Comparison of ENCODE assay signal across 9 cellular contexts in the genomic region with DNA sequence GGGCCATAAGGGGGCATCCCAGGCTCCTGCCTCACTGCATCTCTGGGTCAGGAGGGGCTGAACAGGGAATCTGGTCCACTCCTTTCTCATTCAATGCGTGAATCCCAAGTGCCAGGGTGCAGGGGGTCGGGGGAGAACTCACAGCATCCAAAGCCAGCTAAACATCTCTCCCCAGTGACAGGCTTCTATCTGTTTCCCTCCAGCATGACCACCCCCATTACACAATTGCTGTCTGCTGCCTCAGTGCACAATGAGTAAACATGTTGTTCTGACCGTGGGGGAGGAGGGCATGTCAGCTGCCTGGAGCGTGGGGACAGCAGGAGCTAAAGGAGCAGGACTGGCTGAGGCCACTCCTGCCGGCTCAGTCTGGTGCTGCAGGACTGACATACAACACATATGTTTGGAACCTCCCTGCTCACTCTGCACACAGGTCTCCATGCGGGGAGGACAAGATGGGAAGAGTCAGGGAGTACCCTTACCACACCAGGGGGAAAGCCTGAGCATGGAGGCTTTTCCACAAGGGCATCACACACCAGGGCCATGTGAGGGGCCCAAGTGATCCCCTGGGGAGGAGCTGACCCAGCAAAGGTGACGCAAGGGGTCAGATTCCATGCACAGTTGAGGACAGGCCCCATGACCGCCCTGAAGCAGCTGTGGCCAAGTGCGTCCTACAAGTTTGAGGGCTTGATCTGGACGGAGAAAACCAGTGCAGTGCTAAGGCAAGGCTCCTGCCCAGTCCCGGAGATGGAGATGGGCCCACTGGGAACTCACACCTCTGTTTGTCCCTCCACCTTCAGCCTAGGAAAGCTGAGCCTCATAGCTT. TPM values are rescaled to one million over a fixed set of nuclear protein-coding genes. Genes with fewer than 3 reads are reported as not detected.
A peak's percentile ranks its signal among the peaks of the same experiment; 100 is the strongest.
DNase-seq lines count a peak whose midpoint lies in the region; ATAC-seq and TF ChIP-seq lines count a peak whose summit lies in the region.
"Had no signal": no experiment of that assay in that cellular context is flagged by ENCODE, and none has a peak within 500 bp of the region (broad histone marks: within the 10 kb centered on the region; RNA-seq: fewer than 3 reads in every experiment).

No MANE protein-coding gene starts in this region.

- DNase-seq in DMS53 (lab: John Stamatoyannopoulos, UW) (peak; percentile 61), DMS53 treated with DMSO at 0.1 percent for 48 hours (lab: John Stamatoyannopoulos, UW; ENCODE audit: unreplicated experiment) (no peak), body of pancreas (peak; percentile 55 to 81 (median 74)), left colon (peak; percentile 45 to 82)
- DNase-seq in effector CD8-positive, alpha-beta T cell (lab: John Stamatoyannopoulos, UW) = no peak

- H3K36me3 ChIP-seq in body of pancreas (replicated peaks in 1 of 2; ENCODE audit: insufficient read depth in 1 of 2, low read depth in 2 of 2) (no peaks in the 10 kb centered on the region), subcutaneous abdominal adipose tissue (ENCODE audit: control insufficient read depth in 5 of 5, insufficient read depth in 5 of 5, low read length in 5 of 5) (peaks cover 0 to 35% (median 24%) of the 10 kb centered on the region in 5 donors)
- H3K36me3 ChIP-seq: BLaER1 had no signal

- ATAC-seq in body of pancreas (no peak), left colon (no peak), GM18909 (IDR thresholded peaks at IDR 0.05; ENCODE audit: poor library complexity, unreplicated experiment) (no peak), GM21529 (IDR thresholded peaks at IDR 0.05; ENCODE audit: unreplicated experiment) (no peak)

- peak overlapping the region; percentile 93 to 100 (median 99) for H3K9ac ChIP-seq in subcutaneous abdominal adipose tissue (ENCODE audit: low read length in 5 of 5)
- H3K9ac ChIP-seq: BLaER1 had no signal

- H3K27ac ChIP-seq in body of pancreas (peak overlapping the region; percentile 95 to 99 (median 98)), subcutaneous abdominal adipose tissue (ENCODE audit: low read depth, low read length) (peak overlapping the region; percentile 99)
- H3K27ac ChIP-seq: BLaER1 had no signal

- H3K9me3 ChIP-seq in body of pancreas (no peaks in the 10 kb centered on the region), subcutaneous abdominal adipose tissue (ENCODE audit: control insufficient read depth in 5 of 5, low read length in 5 of 5) (no peaks in the 10 kb centered on the region)
- H3K9me3 ChIP-seq: BLaER1 had no signal

- no peaks in the 10 kb centered on the region for H3K27me3 ChIP-seq in body of pancreas
- peaks cover 0 to 2% (median 0%) of the 10 kb centered on the region in 5 donors for H3K27me3 ChIP-seq in subcutaneous abdominal adipose tissue (ENCODE audit: control insufficient read depth in 5 of 5, insufficient read depth in 4 of 5, low read length in 5 of 5)
- H3K27me3 ChIP-seq: BLaER1 had no signal

- TF ChIP-seq CTCF in body of pancreas (IDR thresholded peaks at IDR 0.05) = peak in 3 of 7 experiments; percentile 34 to 37 (median 35)

- intact Hi-C loops in body of pancreas (cut with DNase I) = no loop called here
- intact Hi-C loops in left colon (cut with DNase I, micrococcal nuclease) = no loop called here

- H3K4me3 ChIP-seq in body of pancreas = no peak overlapping the region
- H3K4me3 ChIP-seq in subcutaneous abdominal adipose tissue (ENCODE audit: low read depth in 1 of 5, low read length in 5 of 5) = peak overlapping the region; percentile 87 to 95 (median 91)
- H3K4me3 ChIP-seq: BLaER1 had no signal

- WGBS in body of pancreas, 2 donors = 13 to 16% methylated on average over 10 to 11 of the region's 11 CpGs

- peak; percentile 27 to 46 (median 42) for TF ChIP-seq POLR2A in body of pancreas (IDR thresholded peaks at IDR 0.05)

- peaks cover 83% of the 10 kb centered on the region for H3K4me1 ChIP-seq in body of pancreas
- peaks cover 23 to 87% (median 78%) of the 10 kb centered on the region in 5 donors for H3K4me1 ChIP-seq in subcutaneous abdominal adipose tissue (ENCODE audit: control insufficient read depth in 5 of 5, insufficient read depth in 5 of 5, low read length in 5 of 5)

RNA-seq across cellular contexts. Expression of gene TNS2, which starts 1.4 kb away (rescaled TPM):
- total RNA-seq in body of pancreas (100 to 1,000 TPM in 1 of 2 donors, 10 to 100 TPM in 1; 75.5 to 113 TPM), left colon (10 to 100 TPM; 31.4 to 35.6 TPM)

RNA-seq across cellular contexts. Expression of gene SPRYD3, which starts 27.9 kb away (rescaled TPM):
- total RNA-seq in body of pancreas = 10 to 100 TPM; 35.3 to 59.3 TPM
- total RNA-seq in left colon = 10 to 100 TPM; 30.7 to 34.9 TPM

RNA-seq across cellular contexts. Expression of gene EIF4B, which starts 45.0 kb away (rescaled TPM):
- 100 to 1,000 TPM; 326 to 389 TPM for total RNA-seq in body of pancreas
- 100 to 1,000 TPM; 355 to 389 TPM for total RNA-seq in left colon

RNA-seq across cellular contexts. Expression of gene IGFBP6, which starts 46.2 kb away (rescaled TPM):
- total RNA-seq in body of pancreas (100 to 1,000 TPM; 154 to 204 TPM), left colon (10 to 100 TPM; 16.9 to 24.5 TPM)

RNA-seq across cellular contexts. Expression of gene SOAT2, which starts 52.0 kb away (rescaled TPM):
- total RNA-seq in body of pancreas = not detected
- not detected for total RNA-seq in left colon

Comparison
In these comparisons a context has a peak if more than half of its experiments do, and no peak if none do; other contexts are left out.
1. DNase-seq: peak in DMS53 (single experiment), body of pancreas (4 of 4) and left colon (2 of 2); none in DMS53 treated with DMSO at 0.1 percent for 48 hours (single experiment) and effector CD8-positive, alpha-beta T cell (single experiment).
2. H3K4me3 ChIP-seq: peak in subcutaneous abdominal adipose tissue (5 of 5); none in body of pancreas (0 of 2).